Comparison of ENCODE assay signal across 8 cellular contexts in genomic region chr16:14071576-14072271, GRCh38. TPM values are rescaled to one million over a fixed set of nuclear protein-coding genes. Genes with fewer than 3 reads are reported as not detected.
DNase-seq lines count a peak whose midpoint lies in the region; ATAC-seq, FAIRE-seq and TF ChIP-seq lines count a peak whose summit lies in the region.

No MANE protein-coding gene starts in this region.

- TF ChIP-seq CTCF in BE2C (IDR thresholded peaks at IDR 0.05; ENCODE audit: low read depth, low read length) (no peak), K562 (IDR thresholded peaks at IDR 0.05 in 2 of 3, conservative IDR thresholded peaks at IDR 0.05 in 1 of 3; ENCODE audit: insufficient read depth in 2 of 3, low read depth in 1 of 3, low read length in 3 of 3) (no peak), HepG2 (CRISPR knock-in tag; IDR thresholded peaks at IDR 0.05) (no peak)

- H2AFZ ChIP-seq in K562 (ENCODE audit: low read depth, low read length) (peak overlapping the region; percentile 85), HepG2 (ENCODE audit: low read length) (no peak overlapping the region)

- H3K4me2 ChIP-seq in K562 (ENCODE audit: insufficient read depth, low read length) = peak overlapping the region; percentile 93
- H3K4me2 ChIP-seq in HepG2 (ENCODE audit: low read depth, low read length) = peak overlapping the region; percentile 99

- H3K4me1 ChIP-seq in BE2C (no peaks in the 10 kb centered on the region), HUES6 (ENCODE audit: control insufficient read depth, insufficient read depth, low read length) (peaks cover 7% of the 10 kb centered on the region), K562 (replicated peaks in 1 of 2; ENCODE audit: control insufficient read depth in 2 of 2, insufficient read depth in 2 of 2, low read length in 2 of 2) (peaks cover 7 to 12% of the 10 kb centered on the region in 2 experiments; a peak in 4 of 5 replicates), HepG2 (ENCODE audit: insufficient read depth, low read length) (peaks cover 44% of the 10 kb centered on the region)

- TF ChIP-seq EP300 in K562 (IDR thresholded peaks at IDR 0.05; ENCODE audit: low read length) (no peak), HepG2 (IDR thresholded peaks at IDR 0.05; ENCODE audit: low read depth in 2 of 2, low read length in 2 of 2) (no peak), HepG2 (CRISPR knock-in tag; IDR thresholded peaks at IDR 0.05; ENCODE audit: borderline replicate concordance) (no peak)

- under 1% methylated on average over 26 of the region's 32 CpGs for WGBS in K562 (ENCODE audit: insufficient coverage, low coverage, missing lambda C conversion rate)
- under 1% methylated on average over 29 of the region's 32 CpGs for WGBS in HepG2 (ENCODE audit: low lambda C conversion rate)

- POLR2A ChIA-PET in K562 (lab: Yijun Ruan, JAX) = interaction anchor here (1.2 kb wide), 1 partner anchor 10 kb away, joined by 4 read pairs; no protein-coding TSS in a partner anchor
- POLR2A ChIA-PET in HepG2 (lab: Yijun Ruan, JAX) = interaction anchor here (2.3 kb wide), 1 partner anchor 16 kb away, joined by 5 read pairs; no protein-coding TSS in a partner anchor

- CTCF ChIA-PET in K562 (lab: Yijun Ruan, JAX; ENCODE audit: low intra/inter-chr PET ratio) = no interaction called here
- CTCF ChIA-PET in HepG2 (lab: Yijun Ruan, JAX; ENCODE audit: low intra/inter-chr PET ratio, low total read pairs) = no interaction called here

- H3K27me3 ChIP-seq in BE2C = no peaks in the 10 kb centered on the region
- no peaks in the 10 kb centered on the region for H3K27me3 ChIP-seq in HUES6 (ENCODE audit: control insufficient read depth, insufficient read depth, low read length)
- no peaks in the 10 kb centered on the region for H3K27me3 ChIP-seq in K562 (ENCODE audit: control insufficient read depth in 2 of 2, insufficient read depth in 2 of 2, low read length in 2 of 2)
- H3K27me3 ChIP-seq in HepG2 (ENCODE audit: control insufficient read depth in 1 of 2, insufficient read depth in 2 of 2, low read length in 2 of 2) = no peaks in the 10 kb centered on the region; a peak in 2 of 5 replicates

- peak overlapping the region; percentile 84 for H3K4me3 ChIP-seq in BE2C (ENCODE audit: low read depth, low read length)
- peak overlapping the region; percentile 86 for H3K4me3 ChIP-seq in HUES6 (ENCODE audit: low read depth, low read length)
- peak overlapping the region; percentile 85 for H3K4me3 ChIP-seq in K562
- H3K4me3 ChIP-seq in HepG2 (replicated peaks in 1 of 3; ENCODE audit: insufficient read depth in 1 of 3, low read depth in 2 of 3, low read length in 3 of 3) = peak overlapping the region; percentile 85 to 97 (median 93)

- DNase-seq in BE2C (no peak), K562 (ENCODE audit: extremely low read depth in 1 of 4, low spot score in 3 of 4) (no peak), HepG2 (ENCODE audit: low spot score) (peak; percentile 30), substantia nigra (lab: John Stamatoyannopoulos, UW) (peak in 7 of 49 donors; percentile 4 to 47 (median 42)), 8988T (no peak), NCI-H774 (lab: John Stamatoyannopoulos, UW) (no peak)

- H3K9me1 ChIP-seq in K562 (ENCODE audit: control insufficient read depth, insufficient read depth, low read length) = no peaks in the 10 kb centered on the region

- in situ Hi-C loops in K562 (cut with MboI) = no loop called here
- in situ Hi-C loops in HepG2 (cut with HindIII; ENCODE audit: extremely low pct_ligation_motif_present, low pct_unique_long_range_greater_than_20kb) = no loop called here

- TF ChIP-seq RAD21 in K562 (CRISPR knock-in tag; conservative IDR thresholded peaks at IDR 0.05 in 1 of 2, IDR thresholded peaks at IDR 0.05 in 1 of 2) (no peak), HepG2 (CRISPR knock-in tag; IDR thresholded peaks at IDR 0.05) (0 out of 2 replicates have a peak, but pooled peaks have one; percentile 18)

- TF ChIP-seq POLR2A in K562 (conservative IDR thresholded peaks at IDR 0.05) (no peak), HepG2 (IDR thresholded peaks at IDR 0.05; ENCODE audit: insufficient read depth in 1 of 2, low read depth in 2 of 2, low read length in 2 of 2) (no peak)

- BruUV-seq in K562 (replicated peaks; lab: Mats Ljungman, UMichigan) (TSS peak; percentile 44), HepG2 (replicated peaks; lab: Mats Ljungman, UMichigan) (TSS peak; percentile 50)

- H3K79me2 ChIP-seq in K562 (ENCODE audit: control insufficient read depth, insufficient read depth, low read length) (peaks cover 26% of the 10 kb centered on the region), HepG2 (ENCODE audit: insufficient read depth, low read length) (peaks cover 38% of the 10 kb centered on the region)

- H3K9ac ChIP-seq in HUES6 (ENCODE audit: low read length) = peak overlapping the region; percentile 90
- peak overlapping the region; percentile 78 to 92 for H3K9ac ChIP-seq in K562 (ENCODE audit: insufficient read depth in 1 of 2, low read depth in 2 of 2, low read length in 2 of 2)
- peak overlapping the region; percentile 82 for H3K9ac ChIP-seq in HepG2 (ENCODE audit: insufficient read depth, low read depth, low read length)

- H4K20me1 ChIP-seq in K562 (replicated peaks; ENCODE audit: control insufficient read depth, insufficient read depth, low read length) = no peaks in the 10 kb centered on the region
- H4K20me1 ChIP-seq in HepG2 (ENCODE audit: insufficient read depth, low read length) = no peaks in the 10 kb centered on the region

- intact Hi-C loops in K562 (cut with micrococcal nuclease) (loop anchor here (10.0 kb wide), 1 partner anchor 113 kb away; no protein-coding TSS in a partner anchor), HepG2 (cut with micrococcal nuclease; ENCODE audit: unreplicated experiment) (loop anchor here (5.0 to 10.0 kb wide), 3 partner anchors 133 to 213 kb away; no protein-coding TSS in a partner anchor)

- no peak for FAIRE-seq in K562 (lab: Jason Lieb, UNC)
- no peak for FAIRE-seq in HepG2 (lab: Jason Lieb, UNC)

- peak overlapping the region; percentile 57; the same call in 1 of the 2 replicates for H3K27ac ChIP-seq in HUES6 (ENCODE audit: low read depth, low read length)
- peak overlapping the region; percentile 78 for H3K27ac ChIP-seq in K562 (ENCODE audit: extremely low read depth, low read depth, low read length)
- peak overlapping the region; percentile 71 for H3K27ac ChIP-seq in HepG2 (ENCODE audit: extremely low read length, insufficient read depth, low read length)
- H3K27ac ChIP-seq in substantia nigra (ENCODE audit: low read depth, low read length, poor library complexity, severe bottlenecking) = peak overlapping the region; percentile 43

- no peaks in the 10 kb centered on the region for H3K9me3 ChIP-seq in BE2C
- no peaks in the 10 kb centered on the region for H3K9me3 ChIP-seq in HUES6 (ENCODE audit: control insufficient read depth, insufficient read depth, low read depth, low read length)
- H3K9me3 ChIP-seq in K562 (replicated peaks; ENCODE audit: control insufficient read depth, insufficient read depth, low read depth, low read length) = no peaks in the 10 kb centered on the region
- H3K9me3 ChIP-seq in HepG2 (ENCODE audit: low read length) = no peaks in the 10 kb centered on the region

- ATAC-seq in GM18909 (IDR thresholded peaks at IDR 0.05; ENCODE audit: poor library complexity, unreplicated experiment) (peak; percentile 45), K562 (peak; percentile 67), HepG2 (peak; percentile 46; the same call in 2 of the 3 replicates)

- H3K36me3 ChIP-seq in BE2C = no peaks in the 10 kb centered on the region
- H3K36me3 ChIP-seq in HUES6 (ENCODE audit: control insufficient read depth, insufficient read depth, low read length) = peaks cover 4% of the 10 kb centered on the region; the same call in 1 of the 2 replicates
- H3K36me3 ChIP-seq in K562 (ENCODE audit: control insufficient read depth, insufficient read depth, low read length) = no peaks in the 10 kb centered on the region
- no peaks in the 10 kb centered on the region; a peak in 1 of 5 replicates for H3K36me3 ChIP-seq in HepG2 (replicated peaks in 1 of 2; ENCODE audit: control insufficient read depth in 1 of 2, insufficient read depth in 2 of 2, low read length in 2 of 2)

RNA-seq across cellular contexts. Expression of gene MRTFB, which starts 0.6 kb away (rescaled TPM):
- polyA plus RNA-seq in BE2C (2012; ENCODE audit: insufficient read depth, insufficient read length, low read depth) = 8.7 TPM
- 24.0 and 65.8 TPM in 2 replicates for total RNA-seq in K562 (2011; cell fraction: chromatin; rRNA removed; ENCODE audit: low replicate concordance)
- 12.0 and 13.7 TPM in 2 replicates for total RNA-seq in K562 (2011; cell fraction: nucleolus; rRNA removed)
- total RNA-seq in K562 (2011; cell fraction: nucleoplasm; rRNA removed) = 31.4 and 57.9 TPM in 2 replicates
- total RNA-seq in K562 (2014; rRNA removed) (6.4 and 6.8 TPM in 2 replicates), K562 (2014; rRNA removed; fragmentation: Illumina TruSeq; extraction: Trizol) (7.0 and 7.6 TPM in 2 replicates), K562 (2015; rRNA removed; fragmentation: Illumina TruSeq; extraction: Trizol) (6.7 and 6.8 TPM in 2 replicates), K562 (2021) (10.7 and 12.7 TPM in 2 replicates), HepG2 (2016; rRNA removed; fragmentation: Illumina TruSeq; extraction: Trizol) (11.4 and 17.3 TPM in 2 replicates)
- polyA plus RNA-seq in K562 (2011; rRNA removed) (6.6 and 8.1 TPM in 2 replicates), K562 (2014; fragmentation: Illumina TruSeq; extraction: Trizol) (10.2 and 10.4 TPM in 2 replicates), K562 (2014; fragmentation: Nextera tagmentation; extraction: Ambion mirVana) (1 to 10 TPM; 2.2 to 2.3 TPM), K562 (2014; rRNA removed) (5.1 and 7.9 TPM in 2 replicates), HepG2 (2011; rRNA removed) (13.1 and 14.0 TPM in 2 replicates)
- polyA plus RNA-seq in K562 (2011; cell fraction: cytosol; rRNA removed) = 5.5 and 6.9 TPM in 2 replicates
- 25.2 and 37.8 TPM in 2 replicates for polyA plus RNA-seq in K562 (2011; cell fraction: nucleus; rRNA removed)
- 6.7 and 11.7 TPM in 2 replicates for polyA plus RNA-seq in K562 (2012)
- 13.0 and 16.7 TPM in 2 replicates for polyA minus RNA-seq in K562 (2011; rRNA and poly(A)+ RNA removed)
- 4.1 and 5.9 TPM in 2 replicates for polyA minus RNA-seq in K562 (2011; cell fraction: cytosol; rRNA and poly(A)+ RNA removed)
- polyA minus RNA-seq in K562 (2011; cell fraction: nucleus; rRNA and poly(A)+ RNA removed) = 15.5 and 24.1 TPM in 2 replicates
- total RNA-seq in HepG2 (2016; cell fraction: cytosol; rRNA removed; fragmentation: Illumina TruSeq; extraction: Trizol; ENCODE audit: low read depth) = 4.2 and 4.8 TPM in 2 replicates
- total RNA-seq in HepG2 (2016; cell fraction: insoluble cytoplasmic fraction; rRNA removed; fragmentation: Illumina TruSeq; extraction: Trizol) = 10.8 and 15.0 TPM in 2 replicates
- total RNA-seq in HepG2 (2016; cell fraction: membrane; rRNA removed; fragmentation: Illumina TruSeq; extraction: Trizol) = 7.1 and 8.5 TPM in 2 replicates
- total RNA-seq in HepG2 (2016; cell fraction: nucleus; rRNA removed; fragmentation: Illumina TruSeq; extraction: Trizol) = 40.5 and 44.5 TPM in 2 replicates
- polyA plus RNA-seq in HepG2 (2011; cell fraction: cytosol; rRNA removed) = 8.5 and 10.2 TPM in 2 replicates
- 39.1 and 43.0 TPM in 2 replicates for polyA plus RNA-seq in HepG2 (2011; cell fraction: nucleus; rRNA removed)
- polyA plus RNA-seq in HepG2 (2012) = 13.9 and 15.8 TPM in 2 replicates
- polyA plus RNA-seq in HepG2 (2016; cell fraction: cytosol; fragmentation: Illumina TruSeq; extraction: Trizol; ENCODE audit: low read depth) = 1.2 and 1.9 TPM in 2 replicates
- polyA plus RNA-seq in HepG2 (2016; cell fraction: insoluble cytoplasmic fraction; fragmentation: Illumina TruSeq; extraction: Trizol; ENCODE audit: low read depth) = 14.8 and 15.2 TPM in 2 replicates
- 2.1 and 2.5 TPM in 2 replicates for polyA plus RNA-seq in HepG2 (2016; cell fraction: membrane; fragmentation: Illumina TruSeq; extraction: Trizol; ENCODE audit: low read depth)
- polyA plus RNA-seq in HepG2 (2016; cell fraction: nucleus; fragmentation: Illumina TruSeq; extraction: Trizol; ENCODE audit: insufficient read depth, low read depth) = 23.7 and 31.6 TPM in 2 replicates
- 34.7 and 53.1 TPM in 2 replicates for polyA minus RNA-seq in HepG2 (2011; rRNA and poly(A)+ RNA removed; ENCODE audit: low replicate concordance)
- 14.7 and 19.0 TPM in 2 replicates for polyA minus RNA-seq in HepG2 (2011; cell fraction: cytosol; rRNA and poly(A)+ RNA removed)
- 94.1 and 111 TPM in 2 replicates for polyA minus RNA-seq in HepG2 (2011; cell fraction: nucleus; rRNA and poly(A)+ RNA removed)
